19 cellular contexts compared by ENCODE assay signal in the genomic region with DNA sequence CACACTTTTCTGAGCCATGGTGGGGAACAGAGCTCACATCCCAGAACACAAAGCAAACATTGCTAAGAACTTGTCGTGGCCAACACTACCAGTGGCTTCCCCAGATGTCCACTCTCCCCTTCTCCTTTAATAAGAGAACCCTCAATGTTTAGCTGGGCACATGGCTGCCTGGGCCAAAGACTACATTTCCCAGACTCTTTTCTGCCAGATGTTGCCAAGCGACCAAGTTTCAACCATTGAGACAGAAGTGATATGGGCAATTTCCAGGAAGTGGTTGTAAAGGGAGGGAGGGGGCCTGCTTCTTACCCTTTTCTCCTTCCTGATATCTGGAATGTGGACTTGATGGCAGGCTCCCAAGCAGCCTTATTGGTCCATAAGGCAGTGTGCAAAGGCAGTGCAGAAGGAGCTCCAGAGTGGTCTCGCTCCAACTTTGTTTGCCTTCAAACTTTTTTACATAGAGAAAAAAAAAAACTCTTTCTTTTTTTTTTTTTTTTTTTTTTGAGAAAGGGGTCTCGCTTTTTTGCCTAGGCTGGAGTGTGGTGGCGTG.
"Had no signal": no experiment of that assay in that cellular context is flagged by ENCODE, and none has a peak within 500 bp of the region (broad histone marks: within the 10 kb centered on the region; RNA-seq: fewer than 3 reads in every experiment).

No MANE protein-coding gene starts in this region.

- H3K9me3 ChIP-seq: adrenal gland, gastrocnemius medialis, left lung, thyroid gland had no signal

- H3K36me3 ChIP-seq: adrenal gland, breast epithelium, gastrocnemius medialis, left lung, thyroid gland had no signal

- DNase-seq: activated CD4-positive, CD25-positive, alpha-beta regulatory T cell treated with anti-CD3 and anti-CD28 coated beads, Interleukin-2, amount 50 U/mL, for 72 hours; activated CD8-positive, alpha-beta memory T cell treated with anti-CD3 and anti-CD28 coated beads for 24 hours; activated gamma-delta T cell treated with Interleukin-2 at 50 U/mL for 16 hours; adrenal gland; gastrocnemius medialis; head of caudate nucleus; kidney; left lung; nephron progenitor cell; nucleus accumbens; posterior cingulate gyrus; stimulated activated CD4-positive, alpha-beta T cell treated with anti-CD3 and anti-CD28 coated beads, Interleukin-12 subunit alpha, Interleukin-12 subunit beta, amount 100 ng/mL, for 4 hours; stimulated activated CD4-positive, alpha-beta T cell treated with anti-CD3 and anti-CD28 coated beads, Interleukin-1b, Interleukin-23, amount 100 ng/mL, for 48 hours; stimulated activated naive CD4-positive, alpha-beta T cell treated with Interleukin-2 at 50 U/mL for 16 hours; T1000; thyroid gland had no signal

- H3K27ac ChIP-seq: adrenal gland, breast epithelium, left lung, thyroid gland had no signal

- H3K4me3 ChIP-seq: adrenal gland, breast epithelium, coronary artery, gastrocnemius medialis, left lung, thyroid gland had no signal

- H3K27me3 ChIP-seq: adrenal gland, breast epithelium, gastrocnemius medialis, left lung, thyroid gland had no signal

- ATAC-seq: activated naive CD4-positive, alpha-beta T cell treated with anti-CD3 and anti-CD28 coated beads, Interleukin-2, amount 50 U/mL, for 72 hours; gastrocnemius medialis; left lung had no signal
